In genomic region chr5:29822499-29822898, GRCh38 we compare ENCODE assay signal across 17 cellular contexts.
A peak's percentile ranks its signal among the peaks of the same experiment; 100 is the strongest.
DNase-seq lines count a peak whose midpoint lies in the region; ATAC-seq, FAIRE-seq and TF ChIP-seq lines count a peak whose summit lies in the region.
"Had no signal": no experiment of that assay in that cellular context is flagged by ENCODE, and none has a peak within 500 bp of the region (broad histone marks: within the 10 kb centered on the region; RNA-seq: fewer than 3 reads in every experiment).

No MANE protein-coding gene starts in this region.

- H3K9me3 ChIP-seq in H1 (ENCODE audit: insufficient read depth in 2 of 2, low read depth in 1 of 2, low read length in 1 of 2), result no peaks in the 10 kb centered on the region
- no peaks in the 10 kb centered on the region for H3K9me3 ChIP-seq in CD4-positive, alpha-beta memory T cell (ENCODE audit: control insufficient read depth in 1 of 2, low read length in 2 of 2)
- H3K9me3 ChIP-seq: A549, BLaER1 had no signal

- H3K4me1 Mint-ChIP-seq in CD4-positive, alpha-beta memory T cell, result no peaks in the 10 kb centered on the region
- H3K4me1 Mint-ChIP-seq: CD4-positive, CD25-positive, alpha-beta regulatory T cell; IgD-negative memory B cell had no signal

- no peak overlapping the region for H4K91ac ChIP-seq in H1 (replicated peaks; ENCODE audit: insufficient read length, low read length)

- H2BK5ac ChIP-seq in H1 (ENCODE audit: low read depth, low read length), result no peak overlapping the region

- no peak overlapping the region for H2BK20ac ChIP-seq in H1 (ENCODE audit: low read length)

- no peak for TF ChIP-seq CTCF in H1 (IDR thresholded peaks at IDR 0.05; ENCODE audit: control extremely low read depth in 1 of 3, insufficient read depth in 1 of 3, low read depth in 1 of 3, low read length in 3 of 3)

- no peak overlapping the region for H3K4me3 ChIP-seq in H1 (ENCODE audit: extremely low read depth in 1 of 4, insufficient read depth in 2 of 4, low read depth in 3 of 4, low read length in 4 of 4)
- no peak overlapping the region for H3K4me3 ChIP-seq in CD4-positive, alpha-beta memory T cell (ENCODE audit: low read length in 2 of 2)
- H3K4me3 ChIP-seq: A549, BLaER1, GM12878, GM23248 had no signal

- H3K9me3 Mint-ChIP-seq in CD4-positive, alpha-beta memory T cell, result peaks cover 0 to 20% (median 7%) of the 10 kb centered on the region in 8 donors

- no peak overlapping the region for H3K23ac ChIP-seq in H1 (ENCODE audit: insufficient read length)

- no peaks in the 10 kb centered on the region for H3K23me2 ChIP-seq in H1 (ENCODE audit: low read depth, low read length)

- intact Hi-C loops in CD4-positive, alpha-beta memory T cell (cut with micrococcal nuclease), result no loop called here

- H3K4ac ChIP-seq in H1 (replicated peaks; ENCODE audit: insufficient read length, low read depth, low read length), result no peak overlapping the region

- no peaks in the 10 kb centered on the region for H3K36me3 Mint-ChIP-seq in CD4-positive, alpha-beta memory T cell
- H3K36me3 Mint-ChIP-seq: CD4-positive, CD25-positive, alpha-beta regulatory T cell; IgD-negative memory B cell had no signal

- no peak overlapping the region for H3K14ac ChIP-seq in H1 (ENCODE audit: insufficient read length)

- H3K27me3 ChIP-seq in H1 (replicated peaks in 1 of 4; ENCODE audit: control insufficient read depth in 3 of 4, extremely low read depth in 1 of 4, insufficient read depth in 3 of 4, low read length in 3 of 4), result no peaks in the 10 kb centered on the region
- H3K27me3 ChIP-seq in CD4-positive, alpha-beta memory T cell (ENCODE audit: insufficient read depth, low read length), result no peaks in the 10 kb centered on the region
- H3K27me3 ChIP-seq: BLaER1 had no signal

- H3K4me3 Mint-ChIP-seq in CD4-positive, alpha-beta memory T cell, result no peak overlapping the region
- H3K4me3 Mint-ChIP-seq: CD4-positive, CD25-positive, alpha-beta regulatory T cell; IgD-negative memory B cell had no signal

- no peak for ATAC-seq in GM19395 (IDR thresholded peaks at IDR 0.05; ENCODE audit: unreplicated experiment)
- ATAC-seq: A549, GM12878 had no signal

- H4K5ac ChIP-seq in H1 (ENCODE audit: insufficient read length, low read depth, low read length), result no peak overlapping the region

- no peak overlapping the region for H3K18ac ChIP-seq in H1 (ENCODE audit: extremely low read depth, low read length)

- DNase-seq in NCI-H69 (lab: John Stamatoyannopoulos, UW) (peak; percentile 35), SHP77 (lab: John Stamatoyannopoulos, UW) (peak; percentile 51 to 65), H1 (ENCODE audit: low read depth in 1 of 2, low spot score in 2 of 2) (no peak), NOMO-1 (lab: John Stamatoyannopoulos, UW; ENCODE audit: unreplicated experiment in 2 of 2) (no peak), NCI-H1930 (lab: John Stamatoyannopoulos, UW) (no peak)
- DNase-seq in CD4-positive, alpha-beta memory T cell, result no peak
- DNase-seq: Calu3; CD4-positive, CD25-positive, alpha-beta regulatory T cell; DMS79; GM23248; H7 had no signal

- no peak for TF ChIP-seq EP300 in H1 (IDR thresholded peaks at IDR 0.05; ENCODE audit: borderline replicate concordance in 1 of 2, low read depth in 2 of 2, low read length in 2 of 2)

- no peak for FAIRE-seq in H1 (lab: Jason Lieb, UNC)
- FAIRE-seq: A549, GM12878, GM18507 had no signal

- H3K56ac ChIP-seq in H1 (replicated peaks; ENCODE audit: insufficient read length, low read depth, low read length), result no peak overlapping the region

- H3K36me3 ChIP-seq in H1 (ENCODE audit: control insufficient read depth in 2 of 4, insufficient read depth in 4 of 4, low read length in 3 of 4), result no peaks in the 10 kb centered on the region
- H3K36me3 ChIP-seq in CD4-positive, alpha-beta memory T cell (ENCODE audit: insufficient read depth, low read length), result no peaks in the 10 kb centered on the region
- H3K36me3 ChIP-seq: BLaER1 had no signal

- no peak overlapping the region for H3K27ac Mint-ChIP-seq in CD4-positive, alpha-beta memory T cell
- H3K27ac Mint-ChIP-seq: IgD-negative memory B cell had no signal

- H2AK5ac ChIP-seq in H1 (ENCODE audit: low read depth, low read length), result no peak overlapping the region

- H2BK12ac ChIP-seq in H1 (ENCODE audit: low read depth, low read length), result no peak overlapping the region

- WGBS in H1 (ENCODE audit: extremely low coverage in 1 of 2, insufficient coverage in 1 of 2, insufficient read length in 1 of 2, insufficient replicate concordance in 2 of 2, low coverage in 1 of 2, low lambda C conversion rate in 2 of 2, missing lambda C conversion rate in 1 of 2), 2 experiments, result 91% methylated on average over 4 of the region's 4 CpGs; no CpG with 5 or more reads in 1 of the 2 experiments

- H3K4me2 ChIP-seq in H1 (ENCODE audit: insufficient read depth in 1 of 2, low read depth in 2 of 2, low read length in 2 of 2), result no peak overlapping the region
- H3K4me2 ChIP-seq: A549, BLaER1 had no signal

- H2BK120ac ChIP-seq in H1 (replicated peaks; ENCODE audit: low read depth, low read length), result no peak overlapping the region

- no peaks in the 10 kb centered on the region for H3K27me3 Mint-ChIP-seq in CD4-positive, alpha-beta memory T cell
- H3K27me3 Mint-ChIP-seq: CD4-positive, CD25-positive, alpha-beta regulatory T cell; IgD-negative memory B cell had no signal

- H3K79me1 ChIP-seq in H1 (ENCODE audit: low read depth, low read length), result no peaks in the 10 kb centered on the region

- CTCF ChIA-PET in H1 (lab: Charles Lee; ENCODE audit: partially characterized antibody), result no interaction called here
- CTCF ChIA-PET in CD4-positive, alpha-beta memory T cell (lab: Charles Lee; ENCODE audit: partially characterized antibody), result no interaction called here

- H4K8ac ChIP-seq in H1 (ENCODE audit: extremely low read depth, insufficient read depth, low read length), result no peak overlapping the region

- no peaks in the 10 kb centered on the region for H3K4me1 ChIP-seq in H1 (replicated peaks in 1 of 4; ENCODE audit: control insufficient read depth in 3 of 4, insufficient read depth in 4 of 4, low read length in 3 of 4)
- no peaks in the 10 kb centered on the region for H3K4me1 ChIP-seq in CD4-positive, alpha-beta memory T cell (ENCODE audit: insufficient read depth, low read length)
- H3K4me1 ChIP-seq: A549, BLaER1 had no signal

- no peak overlapping the region for H2BK15ac ChIP-seq in H1 (ENCODE audit: low read length)

- POLR2A ChIA-PET in H1 (lab: Charles Lee; ENCODE audit: partially characterized antibody), result no interaction called here
- POLR2A ChIA-PET in CD4-positive, alpha-beta memory T cell (lab: Charles Lee; ENCODE audit: partially characterized antibody), result no interaction called here

- no peak overlapping the region for H3K27ac ChIP-seq in H1 (ENCODE audit: low read depth, low read length)
- H3K27ac ChIP-seq in CD4-positive, alpha-beta memory T cell (ENCODE audit: low read depth, low read length), result no peak overlapping the region
- H3K27ac ChIP-seq: A549, BLaER1, GM23248 had no signal

- H4K20me1 ChIP-seq in H1 (replicated peaks in 1 of 2; ENCODE audit: control insufficient read depth in 1 of 2, insufficient read depth in 2 of 2, low read length in 2 of 2), result peaks cover 0 to 2% of the 10 kb centered on the region in 2 experiments
- H4K20me1 ChIP-seq: BLaER1 had no signal

- H3K79me2 ChIP-seq in H1 (ENCODE audit: control insufficient read depth in 1 of 2, insufficient read depth in 2 of 2, low read length in 2 of 2), result no peaks in the 10 kb centered on the region

- no peak for TF ChIP-seq POLR2A in H1 (IDR thresholded peaks at IDR 0.05; ENCODE audit: control extremely low read depth in 1 of 2, low read depth in 2 of 2, low read length in 2 of 2)

- no peak for TF ChIP-seq RAD21 in H1 (IDR thresholded peaks at IDR 0.05 in 1 of 2, conservative IDR thresholded peaks at IDR 0.05 in 1 of 2; ENCODE audit: low read depth in 2 of 2, low read length in 2 of 2)

- no peak overlapping the region for H3K9ac ChIP-seq in H1 (replicated peaks in 1 of 4; ENCODE audit: extremely low read depth in 1 of 4, low read depth in 3 of 4, low read length in 3 of 4)
- H3K9ac ChIP-seq: BLaER1, GM23248 had no signal

- H2AFZ ChIP-seq in H1 (ENCODE audit: low read length), result peak overlapping the region; percentile 21; the same call in 1 of the 2 replicates
- H2AFZ ChIP-seq: GM23248 had no signal

TF ChIP-seq in H1, 55 proteins besides CTCF, POLR2A, EP300 and RAD21:
- TF ChIP-seq, protein P1, sequence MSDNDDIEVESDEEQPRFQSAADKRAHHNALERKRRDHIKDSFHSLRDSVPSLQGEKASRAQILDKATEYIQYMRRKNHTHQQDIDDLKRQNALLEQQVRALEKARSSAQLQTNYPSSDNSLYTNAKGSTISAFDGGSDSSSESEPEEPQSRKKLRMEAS (IDR thresholded peaks at IDR 0.05), result no peak
- TF ChIP-seq NRF1 (IDR thresholded peaks at IDR 0.05; ENCODE audit: low read depth, low read length), result no peak
- TF ChIP-seq SP1 (IDR thresholded peaks at IDR 0.05; ENCODE audit: low read depth, low read length), result no peak
- TF ChIP-seq SP2 (IDR thresholded peaks at IDR 0.05; ENCODE audit: low read length), result no peak
- TF ChIP-seq TCF12 (IDR thresholded peaks at IDR 0.05; ENCODE audit: low read depth, low read length), result no peak
- TF ChIP-seq, protein P2, sequence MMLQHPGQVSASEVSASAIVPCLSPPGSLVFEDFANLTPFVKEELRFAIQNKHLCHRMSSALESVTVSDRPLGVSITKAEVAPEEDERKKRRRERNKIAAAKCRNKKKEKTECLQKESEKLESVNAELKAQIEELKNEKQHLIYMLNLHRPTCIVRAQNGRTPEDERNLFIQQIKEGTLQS (IDR thresholded peaks at IDR 0.05; ENCODE audit: insufficient read depth, low read depth, low read length), result no peak
- TF ChIP-seq TAF7 (optimal IDR thresholded peaks at IDR 0.05; ENCODE audit: borderline replicate concordance, low read depth, low read length), result no peak
- TF ChIP-seq, protein P3, sequence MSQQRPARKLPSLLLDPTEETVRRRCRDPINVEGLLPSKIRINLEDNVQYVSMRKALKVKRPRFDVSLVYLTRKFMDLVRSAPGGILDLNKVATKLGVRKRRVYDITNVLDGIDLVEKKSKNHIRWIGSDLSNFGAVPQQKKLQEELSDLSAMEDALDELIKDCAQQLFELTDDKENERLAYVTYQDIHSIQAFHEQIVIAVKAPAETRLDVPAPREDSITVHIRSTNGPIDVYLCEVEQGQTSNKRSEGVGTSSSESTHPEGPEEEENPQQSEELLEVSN (IDR thresholded peaks at IDR 0.05), result no peak
- TF ChIP-seq TEAD4 (IDR thresholded peaks at IDR 0.05; ENCODE audit: low read depth, low read length), result no peak
- no peak for TF ChIP-seq CREB1 (IDR thresholded peaks at IDR 0.05)
- no peak for TF ChIP-seq SIRT6 (IDR thresholded peaks at IDR 0.05; ENCODE audit: low read length)
- TF ChIP-seq EZH2 (IDR thresholded peaks at IDR 0.05; ENCODE audit: low read depth, low read length, severe bottlenecking), result no peak
- no peak for TF ChIP-seq HDAC6 (IDR thresholded peaks at IDR 0.05; ENCODE audit: low read depth, low read length)

Comparison
In these comparisons a context has a peak if more than half of its experiments do, and no peak if none do; other contexts are left out.
1. DNase-seq: peak in NCI-H69 (single experiment) and SHP77 (2 of 2); none in H1 (0 of 2), NOMO-1 (0 of 2), CD4-positive, alpha-beta memory T cell (0 of 5) and NCI-H1930 (0 of 2).